1 cellular context compared by ENCODE assay signal in genomic region chr20:50977066-50978045, GRCh38.
TF ChIP-seq lines count a peak whose summit lies in the region.

No MANE protein-coding gene starts in this region.

TF ChIP-seq in IMR-90, 13 proteins besides CTCF, POLR2A, EP300 and RAD21:
- TF ChIP-seq MAFK (IDR thresholded peaks at IDR 0.05; ENCODE audit: low read depth, low read length) = no peak
- no peak for TF ChIP-seq BHLHE40 (IDR thresholded peaks at IDR 0.05; ENCODE audit: low read depth, low read length)
- no peak for TF ChIP-seq CEBPB (IDR thresholded peaks at IDR 0.05; ENCODE audit: low read depth, low read length)
- TF ChIP-seq MAZ (IDR thresholded peaks at IDR 0.05; ENCODE audit: borderline replicate concordance, low read depth, low read length) = no peak
- TF ChIP-seq RFX5 (IDR thresholded peaks at IDR 0.05; ENCODE audit: low read depth, low read length) = no peak
- TF ChIP-seq RCOR1 (IDR thresholded peaks at IDR 0.05; ENCODE audit: insufficient replicate concordance, low read length) = no peak
- no peak for TF ChIP-seq MXI1 (IDR thresholded peaks at IDR 0.05; ENCODE audit: borderline replicate concordance, low read depth, low read length)
- no peak for TF ChIP-seq ELK1 (IDR thresholded peaks at IDR 0.05; ENCODE audit: borderline replicate concordance, low read depth, low read length)
- TF ChIP-seq CHD1 (IDR thresholded peaks at IDR 0.05; ENCODE audit: low read depth, low read length) = no peak
- no peak for TF ChIP-seq NFE2L2 (IDR thresholded peaks at IDR 0.05; ENCODE audit: low read depth, low read length)
- no peak for TF ChIP-seq FOS (IDR thresholded peaks at IDR 0.05; ENCODE audit: low read depth, low read length)
- no peak for TF ChIP-seq SMC3 (IDR thresholded peaks at IDR 0.05; ENCODE audit: low read depth, low read length)
- TF ChIP-seq USF2 (IDR thresholded peaks at IDR 0.05; ENCODE audit: low read depth, low read length) = no peak
